Comparison of ENCODE assay signal across 8 cellular contexts in the genomic region with DNA sequence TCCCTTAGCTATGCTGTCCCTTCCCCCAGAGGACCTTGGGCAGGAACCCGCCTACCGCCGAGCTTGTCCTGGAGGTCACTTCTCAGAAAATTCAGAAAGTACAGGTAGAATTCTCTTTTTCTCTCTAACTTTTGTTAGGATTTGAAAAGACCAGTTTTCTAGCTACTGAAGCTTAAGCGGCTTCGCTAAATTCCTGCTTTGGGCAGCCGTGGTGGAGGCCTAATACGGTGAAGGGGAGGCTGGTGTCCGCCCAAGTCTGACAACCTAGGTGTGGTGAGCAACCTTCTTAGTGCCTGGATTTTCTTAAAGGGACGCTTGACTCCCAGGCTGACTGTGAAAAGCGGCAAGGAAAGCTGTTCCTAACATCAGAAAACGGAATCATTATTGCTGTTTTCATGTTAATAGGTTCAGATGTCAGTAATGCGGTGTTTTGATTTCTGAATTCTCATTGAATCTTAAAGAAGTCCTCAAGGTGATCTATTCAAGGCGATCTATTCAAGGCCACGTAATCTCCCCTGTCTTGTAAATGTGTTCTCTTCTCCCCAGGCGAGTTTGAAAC. TPM values are rescaled to one million over a fixed set of nuclear protein-coding genes. Genes with fewer than 3 reads are reported as not detected.
A peak's percentile ranks its signal among the peaks of the same experiment; 100 is the strongest.
DNase-seq lines count a peak whose midpoint lies in the region; ATAC-seq and TF ChIP-seq lines count a peak whose summit lies in the region.

No MANE protein-coding gene starts in this region.

- intact Hi-C loops in left ventricle myocardium inferior (cut with micrococcal nuclease): no loop called here
- intact Hi-C loops in sigmoid colon (cut with DNase I): no loop called here

- DNase-seq in activated T-cell treated with anti-CD3 and anti-CD28 coated beads, Interleukin-2, amount 50 U/mL, for 4 hours: no peak
- no peak for DNase-seq in activated T-cell treated with anti-CD3 and anti-CD28 coated beads, Interleukin-2, amount 50 U/mL, for 48 hours
- DNase-seq in WTC11 (ENCODE audit: low spot score) (peak; percentile 52), left ventricle myocardium inferior (no peak), sigmoid colon (no peak), NCI-H524 (lab: John Stamatoyannopoulos, UW) (no peak), NCI-H446 treated with DMSO at 0.1 percent for 48 hours (lab: John Stamatoyannopoulos, UW) (no peak), NOMO-1 treated with dmso at 0.1 percent for 144 hours (lab: John Stamatoyannopoulos, UW; ENCODE audit: unreplicated experiment) (no peak)

- POLR2A ChIA-PET in WTC11 (lab: Charles Lee): interaction anchor here (0.8 to 0.9 kb wide), 3 partner anchors 48 to 355 kb away, joined by 3 to 4 read pairs (median 3); a partner anchor contains a TSS

- ATAC-seq in activated T-cell treated with anti-CD3 and anti-CD28 coated beads, Interleukin-2, amount 50 U/mL, for 4 hours: no peak
- peak; percentile 32 for ATAC-seq in WTC11

- H3K9me3 ChIP-seq in left ventricle myocardium inferior (replicated peaks): no peaks in the 10 kb centered on the region
- no peaks in the 10 kb centered on the region for H3K9me3 ChIP-seq in sigmoid colon

- H3K4me1 ChIP-seq in left ventricle myocardium inferior: peaks cover 23% of the 10 kb centered on the region
- peaks cover 0 to 19% (median 11%) of the 10 kb centered on the region in 4 donors for H3K4me1 ChIP-seq in sigmoid colon

- H3K36me3 ChIP-seq in left ventricle myocardium inferior (peaks cover 3% of the 10 kb centered on the region), sigmoid colon (no peaks in the 10 kb centered on the region)

- peak overlapping the region; percentile 98 for H3K27ac Mint-ChIP-seq in WTC11

- no peaks in the 10 kb centered on the region for H3K36me3 Mint-ChIP-seq in activated T-cell treated with anti-CD3 and anti-CD28 coated beads, Interleukin-2, amount 50 U/mL, for 4 hours (ENCODE audit: insufficient read depth)
- peaks cover 14% of the 10 kb centered on the region for H3K36me3 Mint-ChIP-seq in WTC11

- TF ChIP-seq EP300 in sigmoid colon (IDR thresholded peaks at IDR 0.05): no peak

- 5 to 26% methylated on average over 15 of the region's 15 CpGs for WGBS in sigmoid colon, 2 donors

- H3K4me3 ChIP-seq in left ventricle myocardium inferior: peak overlapping the region; percentile 97
- H3K4me3 ChIP-seq in sigmoid colon: peak overlapping the region; percentile 53 to 66 (median 59)

- H3K27me3 Mint-ChIP-seq in activated T-cell treated with anti-CD3 and anti-CD28 coated beads, Interleukin-2, amount 50 U/mL, for 4 hours (ENCODE audit: low read depth): peaks cover 51% of the 10 kb centered on the region
- H3K27me3 Mint-ChIP-seq in WTC11 (ENCODE audit: low read depth): no peaks in the 10 kb centered on the region

- H3K9me3 Mint-ChIP-seq in activated T-cell treated with anti-CD3 and anti-CD28 coated beads, Interleukin-2, amount 50 U/mL, for 4 hours: no peaks in the 10 kb centered on the region
- H3K9me3 Mint-ChIP-seq in WTC11: no peaks in the 10 kb centered on the region

- TF ChIP-seq CTCF in WTC11 (IDR thresholded peaks at IDR 0.05) (no peak), left ventricle myocardium inferior (IDR thresholded peaks at IDR 0.05; ENCODE audit: borderline replicate concordance) (no peak), sigmoid colon (IDR thresholded peaks at IDR 0.05) (no peak)

- peak overlapping the region; percentile 66 for H3K4me3 Mint-ChIP-seq in activated T-cell treated with anti-CD3 and anti-CD28 coated beads, Interleukin-2, amount 50 U/mL, for 4 hours
- peak overlapping the region; percentile 94 for H3K4me3 Mint-ChIP-seq in WTC11

- no peaks in the 10 kb centered on the region for H3K27me3 ChIP-seq in left ventricle myocardium inferior (ENCODE audit: low read depth)
- peaks cover 0 to 20% (median 5%) of the 10 kb centered on the region in 3 donors for H3K27me3 ChIP-seq in sigmoid colon

- H3K27ac ChIP-seq in left ventricle myocardium inferior (replicated peaks): peak overlapping the region; percentile 91
- H3K27ac ChIP-seq in sigmoid colon: peak overlapping the region; percentile 51 to 82 (median 60)

- TF ChIP-seq POLR2A in sigmoid colon (IDR thresholded peaks at IDR 0.05): no peak

- CTCF ChIA-PET in WTC11 (lab: Charles Lee): interaction anchor here (0.6 to 1.6 kb wide), 2 partner anchors 33 to 55 kb away, joined by 3 to 4 read pairs; no protein-coding TSS in a partner anchor

- H3K4me1 Mint-ChIP-seq in activated T-cell treated with anti-CD3 and anti-CD28 coated beads, Interleukin-2, amount 50 U/mL, for 4 hours (ENCODE audit: low read depth): peaks cover 11% of the 10 kb centered on the region
- peaks cover 55% of the 10 kb centered on the region for H3K4me1 Mint-ChIP-seq in WTC11

TF ChIP-seq in WTC11, 78 proteins besides CTCF, POLR2A, EP300 and RAD21 (continues in another document):
- TF ChIP-seq, protein P1, sequence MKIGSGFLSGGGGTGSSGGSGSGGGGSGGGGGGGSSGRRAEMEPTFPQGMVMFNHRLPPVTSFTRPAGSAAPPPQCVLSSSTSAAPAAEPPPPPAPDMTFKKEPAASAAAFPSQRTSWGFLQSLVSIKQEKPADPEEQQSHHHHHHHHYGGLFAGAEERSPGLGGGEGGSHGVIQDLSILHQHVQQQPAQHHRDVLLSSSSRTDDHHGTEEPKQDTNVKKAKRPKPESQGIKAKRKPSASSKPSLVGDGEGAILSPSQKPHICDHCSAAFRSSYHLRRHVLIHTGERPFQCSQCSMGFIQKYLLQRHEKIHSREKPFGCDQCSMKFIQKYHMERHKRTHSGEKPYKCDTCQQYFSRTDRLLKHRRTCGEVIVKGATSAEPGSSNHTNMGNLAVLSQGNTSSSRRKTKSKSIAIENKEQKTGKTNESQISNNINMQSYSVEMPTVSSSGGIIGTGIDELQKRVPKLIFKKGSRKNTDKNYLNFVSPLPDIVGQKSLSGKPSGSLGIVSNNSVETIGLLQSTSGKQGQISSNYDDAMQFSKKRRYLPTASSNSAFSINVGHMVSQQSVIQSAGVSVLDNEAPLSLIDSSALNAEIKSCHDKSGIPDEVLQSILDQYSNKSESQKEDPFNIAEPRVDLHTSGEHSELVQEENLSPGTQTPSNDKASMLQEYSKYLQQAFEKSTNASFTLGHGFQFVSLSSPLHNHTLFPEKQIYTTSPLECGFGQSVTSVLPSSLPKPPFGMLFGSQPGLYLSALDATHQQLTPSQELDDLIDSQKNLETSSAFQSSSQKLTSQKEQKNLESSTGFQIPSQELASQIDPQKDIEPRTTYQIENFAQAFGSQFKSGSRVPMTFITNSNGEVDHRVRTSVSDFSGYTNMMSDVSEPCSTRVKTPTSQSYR (CRISPR knock-in tag; IDR thresholded peaks at IDR 0.05): peak; percentile 81; the same call in 1 of the 2 replicates
- 0 out of 2 replicates have a peak, but pooled peaks have one; percentile 52 for TF ChIP-seq ETV6 (CRISPR knock-in tag; IDR thresholded peaks at IDR 0.05)
- TF ChIP-seq, protein P2, sequence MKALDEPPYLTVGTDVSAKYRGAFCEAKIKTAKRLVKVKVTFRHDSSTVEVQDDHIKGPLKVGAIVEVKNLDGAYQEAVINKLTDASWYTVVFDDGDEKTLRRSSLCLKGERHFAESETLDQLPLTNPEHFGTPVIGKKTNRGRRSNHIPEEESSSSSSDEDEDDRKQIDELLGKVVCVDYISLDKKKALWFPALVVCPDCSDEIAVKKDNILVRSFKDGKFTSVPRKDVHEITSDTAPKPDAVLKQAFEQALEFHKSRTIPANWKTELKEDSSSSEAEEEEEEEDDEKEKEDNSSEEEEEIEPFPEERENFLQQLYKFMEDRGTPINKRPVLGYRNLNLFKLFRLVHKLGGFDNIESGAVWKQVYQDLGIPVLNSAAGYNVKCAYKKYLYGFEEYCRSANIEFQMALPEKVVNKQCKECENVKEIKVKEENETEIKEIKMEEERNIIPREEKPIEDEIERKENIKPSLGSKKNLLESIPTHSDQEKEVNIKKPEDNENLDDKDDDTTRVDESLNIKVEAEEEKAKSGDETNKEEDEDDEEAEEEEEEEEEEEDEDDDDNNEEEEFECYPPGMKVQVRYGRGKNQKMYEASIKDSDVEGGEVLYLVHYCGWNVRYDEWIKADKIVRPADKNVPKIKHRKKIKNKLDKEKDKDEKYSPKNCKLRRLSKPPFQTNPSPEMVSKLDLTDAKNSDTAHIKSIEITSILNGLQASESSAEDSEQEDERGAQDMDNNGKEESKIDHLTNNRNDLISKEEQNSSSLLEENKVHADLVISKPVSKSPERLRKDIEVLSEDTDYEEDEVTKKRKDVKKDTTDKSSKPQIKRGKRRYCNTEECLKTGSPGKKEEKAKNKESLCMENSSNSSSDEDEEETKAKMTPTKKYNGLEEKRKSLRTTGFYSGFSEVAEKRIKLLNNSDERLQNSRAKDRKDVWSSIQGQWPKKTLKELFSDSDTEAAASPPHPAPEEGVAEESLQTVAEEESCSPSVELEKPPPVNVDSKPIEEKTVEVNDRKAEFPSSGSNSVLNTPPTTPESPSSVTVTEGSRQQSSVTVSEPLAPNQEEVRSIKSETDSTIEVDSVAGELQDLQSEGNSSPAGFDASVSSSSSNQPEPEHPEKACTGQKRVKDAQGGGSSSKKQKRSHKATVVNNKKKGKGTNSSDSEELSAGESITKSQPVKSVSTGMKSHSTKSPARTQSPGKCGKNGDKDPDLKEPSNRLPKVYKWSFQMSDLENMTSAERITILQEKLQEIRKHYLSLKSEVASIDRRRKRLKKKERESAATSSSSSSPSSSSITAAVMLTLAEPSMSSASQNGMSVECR (CRISPR knock-in tag; IDR thresholded peaks at IDR 0.05; ENCODE audit: borderline replicate concordance): no peak
- TF ChIP-seq RELA (CRISPR knock-in tag; IDR thresholded peaks at IDR 0.05; ENCODE audit: borderline replicate concordance): no peak
- TF ChIP-seq FOXK1 (CRISPR knock-in tag; IDR thresholded peaks at IDR 0.05): peak; percentile 63; the same call in 1 of the 2 replicates
- TF ChIP-seq, protein P3, sequence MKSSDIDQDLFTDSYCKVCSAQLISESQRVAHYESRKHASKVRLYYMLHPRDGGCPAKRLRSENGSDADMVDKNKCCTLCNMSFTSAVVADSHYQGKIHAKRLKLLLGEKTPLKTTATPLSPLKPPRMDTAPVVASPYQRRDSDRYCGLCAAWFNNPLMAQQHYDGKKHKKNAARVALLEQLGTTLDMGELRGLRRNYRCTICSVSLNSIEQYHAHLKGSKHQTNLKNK (CRISPR knock-in tag; IDR thresholded peaks at IDR 0.05): no peak
- TF ChIP-seq, protein P4, sequence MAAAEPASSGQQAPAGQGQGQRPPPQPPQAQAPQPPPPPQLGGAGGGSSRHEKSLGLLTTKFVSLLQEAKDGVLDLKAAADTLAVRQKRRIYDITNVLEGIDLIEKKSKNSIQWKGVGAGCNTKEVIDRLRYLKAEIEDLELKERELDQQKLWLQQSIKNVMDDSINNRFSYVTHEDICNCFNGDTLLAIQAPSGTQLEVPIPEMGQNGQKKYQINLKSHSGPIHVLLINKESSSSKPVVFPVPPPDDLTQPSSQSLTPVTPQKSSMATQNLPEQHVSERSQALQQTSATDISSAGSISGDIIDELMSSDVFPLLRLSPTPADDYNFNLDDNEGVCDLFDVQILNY (CRISPR knock-in tag; IDR thresholded peaks at IDR 0.05): no peak
- no peak for TF ChIP-seq FOXP1 (CRISPR knock-in tag; IDR thresholded peaks at IDR 0.05; ENCODE audit: borderline replicate concordance)

RNA-seq across cellular contexts. Expression of a gene that starts 0.8 kb away (rescaled TPM):
- total RNA-seq in activated T-cell treated with anti-CD3 and anti-CD28 coated beads, Interleukin-2, amount 50 U/mL, for 4 hours: under 1 TPM; 0.16 to 0.33 (median 0.22) TPM
- 32.8 to 39.7 TPM (median 35.7 TPM) in 3 replicates for total RNA-seq in WTC11 (2021)
- 30.5 TPM for total RNA-seq in left ventricle myocardium inferior
- 10 to 100 TPM; 11.3 to 19.1 (median 17.0) TPM for total RNA-seq in sigmoid colon
- polyA plus RNA-seq in sigmoid colon: 10 to 100 TPM in 1 of 3 donors, 1 to 10 TPM in 2; 7.8 to 10.6 (median 9.3) TPM

Comparison
In these comparisons a context has a peak if more than half of its experiments do, and no peak if none do; other contexts are left out.
1. RNA of a gene that starts 0.8 kb away (total RNA-seq): 32.8 to 39.7 TPM in WTC11, 30.5 TPM in left ventricle myocardium inferior (single experiment) and 11.3 to 19.1 TPM in sigmoid colon; 0.16 to 0.33 TPM in activated T-cell treated with anti-CD3 and anti-CD28 coated beads, Interleukin-2, amount 50 U/mL, for 4 hours; every median in the first group is over 4 times any median in the second.